Comparison of ENCODE assay signal across 28 cellular contexts in the genomic region with DNA sequence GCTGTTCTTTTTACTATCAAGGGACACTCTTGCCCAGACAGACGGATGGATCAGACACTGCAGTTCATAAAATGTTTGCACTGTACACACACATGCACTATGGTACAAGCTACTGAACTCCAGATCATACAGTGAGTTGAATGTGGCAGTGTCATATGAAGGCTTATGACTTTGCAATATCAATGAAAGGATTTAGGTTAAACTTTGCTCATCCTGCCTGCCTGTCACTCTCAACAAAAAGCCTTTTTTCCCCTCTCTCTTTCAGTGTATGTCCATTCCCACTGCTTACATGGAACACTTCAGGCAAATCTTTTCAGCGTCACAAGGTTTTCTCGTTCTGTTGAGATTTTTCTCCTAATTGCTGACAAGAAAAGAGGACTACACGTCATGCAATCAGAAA.
"Had no signal": no experiment of that assay in that cellular context is flagged by ENCODE, and none has a peak within 500 bp of the region (broad histone marks: within the 10 kb centered on the region; RNA-seq: fewer than 3 reads in every experiment).

No MANE protein-coding gene starts in this region.

- H3K9me3 ChIP-seq: ovary, psoas muscle, spleen, suprapubic skin, testis, tibial artery, transverse colon, vagina had no signal

- H3K9ac ChIP-seq: neural progenitor cell, parathyroid adenoma had no signal

- DNase-seq: natural killer cell; occipital lobe; ovary; posterior cingulate gyrus; psoas muscle; right cardiac atrium; spleen; stimulated activated CD4-positive, alpha-beta T cell treated with anti-CD3 and anti-CD28 coated beads, Interleukin-12 subunit alpha, Interleukin-12 subunit beta, amount 100 ng/mL, for 4 hours; stimulated activated CD4-positive, alpha-beta T cell treated with anti-CD3 and anti-CD28 coated beads, Interleukin-1b, Interleukin-23, amount 100 ng/mL, for 48 hours; stimulated activated CD4-positive, alpha-beta T cell treated with anti-CD3 and anti-CD28 coated beads, Interleukin-4, amount 100 ng/mL, for 1 hour; stimulated activated CD4-positive, alpha-beta T cell treated with anti-CD3 and anti-CD28 coated beads, Interleukin-4, amount 100 ng/mL, for 4 hours; stimulated activated CD8-positive, alpha-beta memory T cell treated with anti-CD3 and anti-CD28 coated beads, Interleukin-4, amount 100 ng/mL, for 48 hours; stimulated activated naive CD4-positive, alpha-beta T cell; stimulated activated naive CD8-positive, alpha-beta T cell treated with anti-CD3 and anti-CD28 coated beads, Interleukin-15, amount 100 ng/mL, for 72 hours; stimulated activated naive CD8-positive, alpha-beta T cell treated with anti-CD3 and anti-CD28 coated beads, Interleukin-15, Interleukin-2, amounts not matched to agents 100 U/mL and 50 U/mL, for 24 hours; substantia nigra; testis; tibial artery; transverse colon had no signal

- H3K4me3 ChIP-seq: neural progenitor cell, ovary, psoas muscle, skin epidermis, smooth muscle cell, spleen, suprapubic skin, testis, tibial artery, transverse colon, vagina had no signal

- H3K4me1 ChIP-seq: parathyroid adenoma, spleen, suprapubic skin, testis, tibial artery, transverse colon, vagina had no signal

- H3K4me2 ChIP-seq: neural progenitor cell, smooth muscle cell had no signal

- H2AFZ ChIP-seq: neural progenitor cell, parathyroid adenoma had no signal

- ATAC-seq: psoas muscle; right cardiac atrium; sciatic nerve; stimulated activated memory B cell treated with anti-CD40 and anti-IgM and Interleukin-4, amounts not matched to agents 10 μg/mL and 1 μg/mL and 100 μg/mL, for 72 hours; stimulated activated naive CD8-positive, alpha-beta T cell treated with anti-CD3 and anti-CD28 coated beads, Interleukin-15, amount 100 ng/mL, for 72 hours; stimulated activated naive CD8-positive, alpha-beta T cell treated with anti-CD3 and anti-CD28 coated beads, Interleukin-15, Interleukin-2, amounts not matched to agents 100 U/mL and 50 U/mL, for 24 hours had no signal

- H3K36me3 ChIP-seq: neural progenitor cell, ovary, spleen, suprapubic skin, tibial artery, transverse colon, vagina had no signal

- H3K27ac ChIP-seq: neural progenitor cell, ovary, parathyroid adenoma, psoas muscle, skin epidermis, spleen, suprapubic skin, testis, tibial artery, transverse colon, vagina had no signal

- H3K79me2 ChIP-seq: parathyroid adenoma had no signal

- H3K27me3 ChIP-seq: ovary, spleen, suprapubic skin, testis, tibial artery, transverse colon, vagina had no signal

- FAIRE-seq: urothelium cell line had no signal
